11 cellular contexts compared by ENCODE assay signal in genomic region chr17:35539659-35540026, GRCh38. TPM values are rescaled to one million over a fixed set of nuclear protein-coding genes. Genes with fewer than 3 reads are reported as not detected.
DNase-seq lines count a peak whose midpoint lies in the region; ATAC-seq, FAIRE-seq and TF ChIP-seq lines count a peak whose summit lies in the region.
"Had no signal": no experiment of that assay in that cellular context is flagged by ENCODE, and none has a peak within 500 bp of the region (broad histone marks: within the 10 kb centered on the region; RNA-seq: fewer than 3 reads in every experiment).

No MANE protein-coding gene starts in this region.

- peaks cover 23% of the 10 kb centered on the region for H3K36me3 Mint-ChIP-seq in activated CD4-positive, alpha-beta memory T cell treated with anti-CD3 and anti-CD28 coated beads for 36 hours
- no peaks in the 10 kb centered on the region for H3K36me3 Mint-ChIP-seq in endodermal cell (ENCODE audit: low read depth)

- no TSS peak for BruUV-seq in HepG2 (replicated peaks; lab: Mats Ljungman, UMichigan)

- H3K23ac ChIP-seq in mesenchymal stem cell (ENCODE audit: low read length in 2 of 2): no peak overlapping the region

- DNase-seq in right lobe of liver: no peak
- DNase-seq in HepG2 (ENCODE audit: low spot score): no peak
- DNase-seq in activated CD4-positive, alpha-beta memory T cell treated with anti-CD3 and anti-CD28 coated beads for 36 hours: no peak
- no peak for DNase-seq in mesenchymal stem cell
- no peak for DNase-seq in endodermal cell

- peak overlapping the region; percentile 77 for H3K4me3 Mint-ChIP-seq in activated CD4-positive, alpha-beta memory T cell treated with anti-CD3 and anti-CD28 coated beads for 36 hours
- H3K4me3 Mint-ChIP-seq in endodermal cell: no peak overlapping the region

- H3K79me1 ChIP-seq in mesenchymal stem cell (replicated peaks; ENCODE audit: low read length, poor library complexity, severe bottlenecking): no peaks in the 10 kb centered on the region

- 0% methylated on average over 2 of the region's 5 CpGs for WGBS in right lobe of liver (ENCODE audit: insufficient coverage, low coverage, low lambda C conversion rate, missing lambda C conversion rate)
- 36% methylated on average over 5 of the region's 5 CpGs for WGBS in HepG2 (ENCODE audit: low lambda C conversion rate)
- WGBS in mesenchymal stem cell: 56% methylated on average over 4 of the region's 5 CpGs
- 62 to 65% methylated on average over 5 of the region's 5 CpGs for WGBS in endodermal cell (ENCODE audit: insufficient coverage in 1 of 2, insufficient read length in 1 of 2), 2 experiments

- intact Hi-C loops in right lobe of liver (cut with DNase I): loop anchor here in 1 of 2 donors (10.0 kb wide), 1 partner anchor 365 kb away; no protein-coding TSS in a partner anchor
- intact Hi-C loops in HepG2 (cut with micrococcal nuclease; ENCODE audit: unreplicated experiment): loop anchor here (1.0 to 10.0 kb wide), 2 partner anchors 227 to 1115 kb away; no protein-coding TSS in a partner anchor
- intact Hi-C loops in activated CD4-positive, alpha-beta memory T cell treated with anti-CD3 and anti-CD28 coated beads for 36 hours (cut with micrococcal nuclease): loop anchor here (1.0 to 5.0 kb wide), 9 partner anchors 39 to 557 kb away; partner anchors contain the start of genes AP2B1, LIG3, PEX12 and SLFN12

- H2AFZ ChIP-seq in HepG2 (ENCODE audit: low read length): no peak overlapping the region
- H2AFZ ChIP-seq in mesenchymal stem cell (ENCODE audit: low read depth, low read length): no peak overlapping the region

- H3K27ac Mint-ChIP-seq in activated CD4-positive, alpha-beta memory T cell treated with anti-CD3 and anti-CD28 coated beads for 36 hours: peak overlapping the region; percentile 97
- no peak overlapping the region for H3K27ac Mint-ChIP-seq in endodermal cell

- TF ChIP-seq EP300 in HepG2 (IDR thresholded peaks at IDR 0.05; ENCODE audit: low read depth in 2 of 2, low read length in 2 of 2) (no peak), HepG2 (CRISPR knock-in tag; IDR thresholded peaks at IDR 0.05; ENCODE audit: borderline replicate concordance) (no peak)

- H3K9me3 Mint-ChIP-seq in activated CD4-positive, alpha-beta memory T cell treated with anti-CD3 and anti-CD28 coated beads for 36 hours: no peaks in the 10 kb centered on the region
- no peaks in the 10 kb centered on the region for H3K9me3 Mint-ChIP-seq in endodermal cell

- CTCF ChIA-PET in HepG2 (lab: Yijun Ruan, JAX; ENCODE audit: low intra/inter-chr PET ratio, low total read pairs): interaction anchor here (1.3 to 1.8 kb wide), 2 partner anchors 227 to 1120 kb away, joined by 3 to 7 read pairs; no protein-coding TSS in a partner anchor
- CTCF ChIA-PET in activated CD4-positive, alpha-beta memory T cell treated with anti-CD3 and anti-CD28 coated beads for 36 hours (lab: Charles Lee): interaction anchor here (0.6 to 9.2 kb wide), 25 partner anchors 11 to 398 kb away, joined by 3 to 177 read pairs (median 4); partner anchors contain the start of genes AP2B1, NLE1, PEX12 and SLFN11

- H3K4me2 ChIP-seq in HepG2 (ENCODE audit: low read depth, low read length) (no peak overlapping the region), mesenchymal stem cell (ENCODE audit: low read length, poor library complexity, severe bottlenecking) (no peak overlapping the region)

- H4K8ac ChIP-seq in mesenchymal stem cell (ENCODE audit: low read length): no peak overlapping the region

- no peak overlapping the region for H2BK5ac ChIP-seq in mesenchymal stem cell (ENCODE audit: low read depth, low read length, poor library complexity, severe bottlenecking)

- no peak overlapping the region for H4K91ac ChIP-seq in mesenchymal stem cell (ENCODE audit: low read length)

- no peak overlapping the region for H2BK15ac ChIP-seq in mesenchymal stem cell (ENCODE audit: low read depth, poor library complexity, severe bottlenecking)

- peaks cover 0 to 18% (median 4%) of the 10 kb centered on the region in 4 donors for H3K4me1 ChIP-seq in right lobe of liver
- no peaks in the 10 kb centered on the region for H3K4me1 ChIP-seq in HepG2 (ENCODE audit: insufficient read depth, low read length)
- H3K4me1 ChIP-seq in mesenchymal stem cell (ENCODE audit: control insufficient read depth, insufficient read depth, low read depth, low read length): no peaks in the 10 kb centered on the region
- no peaks in the 10 kb centered on the region for H3K4me1 ChIP-seq in endodermal cell (ENCODE audit: control insufficient read depth, insufficient read depth, low read length)
- H3K4me1 ChIP-seq: Caco-2 had no signal

- in situ Hi-C loops in HepG2 (cut with HindIII; ENCODE audit: extremely low pct_ligation_motif_present, low pct_unique_long_range_greater_than_20kb): loop anchor here (5.0 to 25.0 kb wide), 3 partner anchors 227 to 1127 kb away; no protein-coding TSS in a partner anchor

- POLR2A ChIA-PET in HepG2 (lab: Yijun Ruan, JAX): no interaction called here
- POLR2A ChIA-PET in activated CD4-positive, alpha-beta memory T cell treated with anti-CD3 and anti-CD28 coated beads for 36 hours (lab: Charles Lee): interaction anchor here (0.7 to 3.9 kb wide), 7 partner anchors 28 to 297 kb away, joined by 3 to 33 read pairs (median 4); partner anchors contain the start of genes AP2B1, PEX12, SLFN11 and SLFN5

- H3K79me2 ChIP-seq in HepG2 (ENCODE audit: insufficient read depth, low read length): no peaks in the 10 kb centered on the region

- no peaks in the 10 kb centered on the region for H4K20me1 ChIP-seq in HepG2 (ENCODE audit: insufficient read depth, low read length)

- H3K4me3 ChIP-seq in right lobe of liver (no peak overlapping the region), HepG2 (replicated peaks in 1 of 3; ENCODE audit: insufficient read depth in 1 of 3, low read depth in 2 of 3, low read length in 3 of 3) (no peak overlapping the region), mesenchymal stem cell (ENCODE audit: insufficient read depth in 1 of 2, low read depth in 1 of 2, low read length in 2 of 2) (no peak overlapping the region), endodermal cell (ENCODE audit: low read length) (no peak overlapping the region)
- H3K4me3 ChIP-seq: cardiac muscle cell had no signal

- no peak overlapping the region for H3K14ac ChIP-seq in mesenchymal stem cell (ENCODE audit: low read length in 2 of 2)

- H3K18ac ChIP-seq in mesenchymal stem cell (ENCODE audit: low read depth in 1 of 2, low read length in 2 of 2): no peak overlapping the region

- H3K27me3 Mint-ChIP-seq in activated CD4-positive, alpha-beta memory T cell treated with anti-CD3 and anti-CD28 coated beads for 36 hours: no peaks in the 10 kb centered on the region
- peaks cover 4% of the 10 kb centered on the region for H3K27me3 Mint-ChIP-seq in endodermal cell (ENCODE audit: insufficient read depth)

- H2BK120ac ChIP-seq in mesenchymal stem cell (ENCODE audit: low read depth, low read length): no peak overlapping the region

- TF ChIP-seq POLR2A in right lobe of liver (IDR thresholded peaks at IDR 0.05): no peak
- no peak for TF ChIP-seq POLR2A in HepG2 (IDR thresholded peaks at IDR 0.05; ENCODE audit: insufficient read depth in 1 of 2, low read depth in 2 of 2, low read length in 2 of 2)

- TF ChIP-seq RAD21 in HepG2 (CRISPR knock-in tag; IDR thresholded peaks at IDR 0.05): no peak

- H3K27me3 ChIP-seq in right lobe of liver: no peaks in the 10 kb centered on the region
- 0 out of 5 replicates have a peak, but pooled peaks cover 0 to 3% of the 10 kb centered on the region in 2 experiments for H3K27me3 ChIP-seq in HepG2 (ENCODE audit: control insufficient read depth in 1 of 2, insufficient read depth in 2 of 2, low read length in 2 of 2)
- H3K27me3 ChIP-seq in mesenchymal stem cell (ENCODE audit: control insufficient read depth in 1 of 2, insufficient read depth in 1 of 2, low read length in 2 of 2): peaks cover 0 to 9% of the 10 kb centered on the region in 2 experiments
- H3K27me3 ChIP-seq in endodermal cell (ENCODE audit: control insufficient read depth, insufficient read depth, low read length, poor library complexity, severe bottlenecking): no peaks in the 10 kb centered on the region

- TF ChIP-seq CTCF in right lobe of liver (IDR thresholded peaks at IDR 0.05): no peak
- TF ChIP-seq CTCF in HepG2 (CRISPR knock-in tag; IDR thresholded peaks at IDR 0.05): no peak
- TF ChIP-seq CTCF in endodermal cell (conservative IDR thresholded peaks at IDR 0.05): no peak

- peak overlapping the region; percentile 5 to 73 (median 61) for H3K27ac ChIP-seq in right lobe of liver
- no peak overlapping the region for H3K27ac ChIP-seq in HepG2 (ENCODE audit: extremely low read length, insufficient read depth, low read length)
- no peak overlapping the region for H3K27ac ChIP-seq in mesenchymal stem cell (ENCODE audit: low read length, poor library complexity, severe bottlenecking)
- H3K27ac ChIP-seq in endodermal cell (ENCODE audit: low read depth, low read length): no peak overlapping the region
- H3K27ac ChIP-seq: cardiac muscle cell had no signal

- H2BK12ac ChIP-seq in mesenchymal stem cell (ENCODE audit: low read length in 2 of 2): no peak overlapping the region

- H3K9me3 ChIP-seq in right lobe of liver (no peaks in the 10 kb centered on the region), HepG2 (ENCODE audit: low read length) (no peaks in the 10 kb centered on the region), mesenchymal stem cell (ENCODE audit: control insufficient read depth, low read length) (no peaks in the 10 kb centered on the region), endodermal cell (ENCODE audit: control insufficient read depth, low read length) (no peaks in the 10 kb centered on the region)
- H3K9me3 ChIP-seq: Caco-2 had no signal

- H3K9ac ChIP-seq in HepG2 (ENCODE audit: insufficient read depth, low read depth, low read length) (no peak overlapping the region), mesenchymal stem cell (ENCODE audit: low read length) (peak overlapping the region; percentile 74), endodermal cell (ENCODE audit: extremely low read depth, low read length, poor library complexity, severe bottlenecking) (no peak overlapping the region)

- H2AK5ac ChIP-seq in mesenchymal stem cell (ENCODE audit: low read length, severe bottlenecking): no peak overlapping the region

- no peak for ATAC-seq in right lobe of liver
- ATAC-seq in HepG2: no peak
- ATAC-seq in GM18498 (IDR thresholded peaks at IDR 0.05; ENCODE audit: unreplicated experiment): no peak
- ATAC-seq in HG03520 (IDR thresholded peaks at IDR 0.05; ENCODE audit: unreplicated experiment): no peak
- no peak for ATAC-seq in GM21576 (IDR thresholded peaks at IDR 0.05; ENCODE audit: unreplicated experiment)

- no peaks in the 10 kb centered on the region for H3K36me3 ChIP-seq in right lobe of liver
- no peaks in the 10 kb centered on the region for H3K36me3 ChIP-seq in HepG2 (replicated peaks in 1 of 2; ENCODE audit: control insufficient read depth in 1 of 2, insufficient read depth in 2 of 2, low read length in 2 of 2)
- no peaks in the 10 kb centered on the region for H3K36me3 ChIP-seq in mesenchymal stem cell (ENCODE audit: control insufficient read depth in 1 of 2, insufficient read depth in 2 of 2, low read depth in 1 of 2, low read length in 2 of 2)
- H3K36me3 ChIP-seq in endodermal cell (ENCODE audit: control insufficient read depth, insufficient read depth, low read length): no peaks in the 10 kb centered on the region
- H3K36me3 ChIP-seq: cardiac muscle cell had no signal

- peaks cover 35% of the 10 kb centered on the region for H3K4me1 Mint-ChIP-seq in activated CD4-positive, alpha-beta memory T cell treated with anti-CD3 and anti-CD28 coated beads for 36 hours (ENCODE audit: low read depth)
- no peaks in the 10 kb centered on the region for H3K4me1 Mint-ChIP-seq in endodermal cell

- FAIRE-seq in HepG2 (lab: Jason Lieb, UNC): no peak

- no peak overlapping the region for H3K4ac ChIP-seq in mesenchymal stem cell (ENCODE audit: low read depth in 1 of 2, low read length in 2 of 2)

RNA-seq across cellular contexts. Expression of gene SLFN12L, which starts 2.2 kb away (rescaled TPM):
- 1 to 10 TPM in 1 of 6 experiments, under 1 TPM in 4, not detected in 1; 0.32 to 2.6 (median 0.69) TPM for total RNA-seq in right lobe of liver
- not detected in 2 replicates for total RNA-seq in HepG2 (2016; rRNA removed; fragmentation: Illumina TruSeq; extraction: Trizol)
- not detected in 2 replicates for total RNA-seq in HepG2 (2016; cell fraction: cytosol; rRNA removed; fragmentation: Illumina TruSeq; extraction: Trizol; ENCODE audit: low read depth)
- not detected in 2 replicates for total RNA-seq in HepG2 (2016; cell fraction: insoluble cytoplasmic fraction; rRNA removed; fragmentation: Illumina TruSeq; extraction: Trizol)
- total RNA-seq in HepG2 (2016; cell fraction: membrane; rRNA removed; fragmentation: Illumina TruSeq; extraction: Trizol): not detected in 2 replicates
- not detected in 2 replicates for total RNA-seq in HepG2 (2016; cell fraction: nucleus; rRNA removed; fragmentation: Illumina TruSeq; extraction: Trizol)
- not detected in 2 replicates for polyA plus RNA-seq in HepG2 (2011; rRNA removed)
- polyA plus RNA-seq in HepG2 (2011; cell fraction: cytosol; rRNA removed): not detected in 2 replicates
- not detected in 2 replicates for polyA plus RNA-seq in HepG2 (2011; cell fraction: nucleus; rRNA removed)
- polyA plus RNA-seq in HepG2 (2012): not detected in 2 replicates
- not detected in 2 replicates for polyA plus RNA-seq in HepG2 (2016; cell fraction: cytosol; fragmentation: Illumina TruSeq; extraction: Trizol; ENCODE audit: low read depth)
- not detected in 2 replicates for polyA plus RNA-seq in HepG2 (2016; cell fraction: insoluble cytoplasmic fraction; fragmentation: Illumina TruSeq; extraction: Trizol; ENCODE audit: low read depth)
- polyA plus RNA-seq in HepG2 (2016; cell fraction: membrane; fragmentation: Illumina TruSeq; extraction: Trizol; ENCODE audit: low read depth): not detected in 2 replicates
- not detected in 2 replicates for polyA plus RNA-seq in HepG2 (2016; cell fraction: nucleus; fragmentation: Illumina TruSeq; extraction: Trizol; ENCODE audit: insufficient read depth, low read depth)
- polyA minus RNA-seq in HepG2 (2011; rRNA and poly(A)+ RNA removed; ENCODE audit: low replicate concordance): 0.07 TPM in 1 of 2 replicates, not detected in the other
- not detected in 2 replicates for polyA minus RNA-seq in HepG2 (2011; cell fraction: cytosol; rRNA and poly(A)+ RNA removed)
- not detected in 2 replicates for polyA minus RNA-seq in HepG2 (2011; cell fraction: nucleus; rRNA and poly(A)+ RNA removed)
- total RNA-seq in activated CD4-positive, alpha-beta memory T cell treated with anti-CD3 and anti-CD28 coated beads for 36 hours: 10 to 100 TPM; 34.5 to 39.0 TPM
- polyA plus RNA-seq in mesenchymal stem cell (2013, experiment 1 of 2): not detected
- polyA plus RNA-seq in mesenchymal stem cell (2013, experiment 2 of 2): not detected
- not detected for total RNA-seq in endodermal cell
- not detected for polyA plus RNA-seq in endodermal cell (2013, experiment 1 of 2)
- polyA plus RNA-seq in endodermal cell (2013, experiment 2 of 2): not detected
- total RNA-seq: Caco-2, cardiac muscle cell, myocyte had no signal
- polyA plus RNA-seq: cardiac muscle cell had no signal

RNA-seq across cellular contexts. Expression of gene SLFN14, which starts 21.0 kb away (rescaled TPM):
- total RNA-seq in right lobe of liver: under 1 TPM in 2 of 6 experiments, not detected in 4; 0.12 to 0.42 TPM
- total RNA-seq in HepG2 (2016; rRNA removed; fragmentation: Illumina TruSeq; extraction: Trizol): not detected in 2 replicates
- total RNA-seq in HepG2 (2016; cell fraction: cytosol; rRNA removed; fragmentation: Illumina TruSeq; extraction: Trizol; ENCODE audit: low read depth): not detected in 2 replicates
- not detected in 2 replicates for total RNA-seq in HepG2 (2016; cell fraction: insoluble cytoplasmic fraction; rRNA removed; fragmentation: Illumina TruSeq; extraction: Trizol)
- not detected in 2 replicates for total RNA-seq in HepG2 (2016; cell fraction: membrane; rRNA removed; fragmentation: Illumina TruSeq; extraction: Trizol)
- not detected in 2 replicates for total RNA-seq in HepG2 (2016; cell fraction: nucleus; rRNA removed; fragmentation: Illumina TruSeq; extraction: Trizol)
- polyA plus RNA-seq in HepG2 (2011; rRNA removed): not detected in 2 replicates
- polyA plus RNA-seq in HepG2 (2011; cell fraction: cytosol; rRNA removed): not detected in 2 replicates
- not detected in 2 replicates for polyA plus RNA-seq in HepG2 (2011; cell fraction: nucleus; rRNA removed)
- not detected in 2 replicates for polyA plus RNA-seq in HepG2 (2012)
- polyA plus RNA-seq in HepG2 (2016; cell fraction: cytosol; fragmentation: Illumina TruSeq; extraction: Trizol; ENCODE audit: low read depth): not detected in 2 replicates
- polyA plus RNA-seq in HepG2 (2016; cell fraction: insoluble cytoplasmic fraction; fragmentation: Illumina TruSeq; extraction: Trizol; ENCODE audit: low read depth): not detected in 2 replicates
- not detected in 2 replicates for polyA plus RNA-seq in HepG2 (2016; cell fraction: membrane; fragmentation: Illumina TruSeq; extraction: Trizol; ENCODE audit: low read depth)
- polyA plus RNA-seq in HepG2 (2016; cell fraction: nucleus; fragmentation: Illumina TruSeq; extraction: Trizol; ENCODE audit: insufficient read depth, low read depth): not detected in 2 replicates
- polyA minus RNA-seq in HepG2 (2011; rRNA and poly(A)+ RNA removed; ENCODE audit: low replicate concordance): not detected in 2 replicates
- not detected in 2 replicates for polyA minus RNA-seq in HepG2 (2011; cell fraction: cytosol; rRNA and poly(A)+ RNA removed)
- polyA minus RNA-seq in HepG2 (2011; cell fraction: nucleus; rRNA and poly(A)+ RNA removed): not detected in 2 replicates
- total RNA-seq in activated CD4-positive, alpha-beta memory T cell treated with anti-CD3 and anti-CD28 coated beads for 36 hours: not detected
- polyA plus RNA-seq in mesenchymal stem cell (2013, experiment 1 of 2): not detected
- not detected for polyA plus RNA-seq in mesenchymal stem cell (2013, experiment 2 of 2)
- not detected for total RNA-seq in endodermal cell
- polyA plus RNA-seq in endodermal cell (2013, experiment 1 of 2): not detected
- polyA plus RNA-seq in endodermal cell (2013, experiment 2 of 2): not detected
- total RNA-seq: Caco-2, myocyte had no signal

RNA-seq across cellular contexts. Expression of gene PEX12, which starts 38.7 kb away (rescaled TPM):
- total RNA-seq in right lobe of liver (1 to 10 TPM; 2.9 to 6.4 (median 4.3) TPM), HepG2 (2016; rRNA removed; fragmentation: Illumina TruSeq; extraction: Trizol) (4.3 and 5.1 TPM in 2 replicates), endodermal cell (1 to 10 TPM; 4.0 to 4.8 TPM)
- 1.0 and 1.1 TPM in 2 replicates for total RNA-seq in HepG2 (2016; cell fraction: cytosol; rRNA removed; fragmentation: Illumina TruSeq; extraction: Trizol; ENCODE audit: low read depth)
- 4.9 and 5.4 TPM in 2 replicates for total RNA-seq in HepG2 (2016; cell fraction: insoluble cytoplasmic fraction; rRNA removed; fragmentation: Illumina TruSeq; extraction: Trizol)
- total RNA-seq in HepG2 (2016; cell fraction: membrane; rRNA removed; fragmentation: Illumina TruSeq; extraction: Trizol): 3.0 TPM in 2 replicates
- 4.8 and 5.4 TPM in 2 replicates for total RNA-seq in HepG2 (2016; cell fraction: nucleus; rRNA removed; fragmentation: Illumina TruSeq; extraction: Trizol)
- polyA plus RNA-seq in HepG2 (2011; rRNA removed): 10.5 and 11.9 TPM in 2 replicates
- 8.0 and 10.7 TPM in 2 replicates for polyA plus RNA-seq in HepG2 (2011; cell fraction: cytosol; rRNA removed)
- polyA plus RNA-seq in HepG2 (2011; cell fraction: nucleus; rRNA removed): 2.6 and 4.6 TPM in 2 replicates
- polyA plus RNA-seq in HepG2 (2012): 6.1 and 7.2 TPM in 2 replicates
- polyA plus RNA-seq in HepG2 (2016; cell fraction: cytosol; fragmentation: Illumina TruSeq; extraction: Trizol; ENCODE audit: low read depth): 0.52 and 0.57 TPM in 2 replicates
- polyA plus RNA-seq in HepG2 (2016; cell fraction: insoluble cytoplasmic fraction; fragmentation: Illumina TruSeq; extraction: Trizol; ENCODE audit: low read depth): 4.6 and 5.5 TPM in 2 replicates
- 1.3 and 1.6 TPM in 2 replicates for polyA plus RNA-seq in HepG2 (2016; cell fraction: membrane; fragmentation: Illumina TruSeq; extraction: Trizol; ENCODE audit: low read depth)
- 6.0 and 6.5 TPM in 2 replicates for polyA plus RNA-seq in HepG2 (2016; cell fraction: nucleus; fragmentation: Illumina TruSeq; extraction: Trizol; ENCODE audit: insufficient read depth, low read depth)
- polyA minus RNA-seq in HepG2 (2011; rRNA and poly(A)+ RNA removed; ENCODE audit: low replicate concordance): 17.7 and 20.0 TPM in 2 replicates
- 5.1 and 8.0 TPM in 2 replicates for polyA minus RNA-seq in HepG2 (2011; cell fraction: cytosol; rRNA and poly(A)+ RNA removed)
- 5.7 and 6.6 TPM in 2 replicates for polyA minus RNA-seq in HepG2 (2011; cell fraction: nucleus; rRNA and poly(A)+ RNA removed)
- total RNA-seq in activated CD4-positive, alpha-beta memory T cell treated with anti-CD3 and anti-CD28 coated beads for 36 hours: 1 to 10 TPM; 4.9 to 6.0 TPM
- 3.7 TPM for polyA plus RNA-seq in mesenchymal stem cell (2013, experiment 1 of 2)
- polyA plus RNA-seq in mesenchymal stem cell (2013, experiment 2 of 2): 3.8 TPM
- polyA plus RNA-seq in endodermal cell (2013, experiment 1 of 2): 6.7 TPM
- polyA plus RNA-seq in endodermal cell (2013, experiment 2 of 2): 5.6 TPM

RNA-seq across cellular contexts. Expression of gene AP2B1, which starts 47.5 kb away (rescaled TPM):
- total RNA-seq in right lobe of liver (10 to 100 TPM; 33.8 to 62.7 (median 40.8) TPM), HepG2 (2016; rRNA removed; fragmentation: Illumina TruSeq; extraction: Trizol) (23.8 and 58.4 TPM in 2 replicates), endodermal cell (100 to 1,000 TPM; 255 to 258 TPM)
- 7.7 and 8.3 TPM in 2 replicates for total RNA-seq in HepG2 (2016; cell fraction: cytosol; rRNA removed; fragmentation: Illumina TruSeq; extraction: Trizol; ENCODE audit: low read depth)
- 21.9 and 55.7 TPM in 2 replicates for total RNA-seq in HepG2 (2016; cell fraction: insoluble cytoplasmic fraction; rRNA removed; fragmentation: Illumina TruSeq; extraction: Trizol)
- total RNA-seq in HepG2 (2016; cell fraction: membrane; rRNA removed; fragmentation: Illumina TruSeq; extraction: Trizol): 24.9 and 27.8 TPM in 2 replicates
- total RNA-seq in HepG2 (2016; cell fraction: nucleus; rRNA removed; fragmentation: Illumina TruSeq; extraction: Trizol): 35.0 and 35.8 TPM in 2 replicates
- 67.4 and 71.3 TPM in 2 replicates for polyA plus RNA-seq in HepG2 (2011; rRNA removed)
- 55.0 and 79.8 TPM in 2 replicates for polyA plus RNA-seq in HepG2 (2011; cell fraction: cytosol; rRNA removed)
- polyA plus RNA-seq in HepG2 (2011; cell fraction: nucleus; rRNA removed): 30.8 and 37.5 TPM in 2 replicates
- polyA plus RNA-seq in HepG2 (2012): 71.1 and 87.3 TPM in 2 replicates
- polyA plus RNA-seq in HepG2 (2016; cell fraction: cytosol; fragmentation: Illumina TruSeq; extraction: Trizol; ENCODE audit: low read depth): 9.1 and 11.2 TPM in 2 replicates
- polyA plus RNA-seq in HepG2 (2016; cell fraction: insoluble cytoplasmic fraction; fragmentation: Illumina TruSeq; extraction: Trizol; ENCODE audit: low read depth): 61.8 and 69.1 TPM in 2 replicates
- 20.2 and 25.9 TPM in 2 replicates for polyA plus RNA-seq in HepG2 (2016; cell fraction: membrane; fragmentation: Illumina TruSeq; extraction: Trizol; ENCODE audit: low read depth)
- polyA plus RNA-seq in HepG2 (2016; cell fraction: nucleus; fragmentation: Illumina TruSeq; extraction: Trizol; ENCODE audit: insufficient read depth, low read depth): 31.8 and 34.7 TPM in 2 replicates
- 118 and 224 TPM in 2 replicates for polyA minus RNA-seq in HepG2 (2011; rRNA and poly(A)+ RNA removed; ENCODE audit: low replicate concordance)
- polyA minus RNA-seq in HepG2 (2011; cell fraction: cytosol; rRNA and poly(A)+ RNA removed): 78.8 and 101 TPM in 2 replicates
- polyA minus RNA-seq in HepG2 (2011; cell fraction: nucleus; rRNA and poly(A)+ RNA removed): 59.2 and 75.5 TPM in 2 replicates
- total RNA-seq in activated CD4-positive, alpha-beta memory T cell treated with anti-CD3 and anti-CD28 coated beads for 36 hours: 100 to 1,000 TPM; 187 to 192 TPM
- polyA plus RNA-seq in mesenchymal stem cell (2013, experiment 1 of 2): 89.1 TPM
- 88.9 TPM for polyA plus RNA-seq in mesenchymal stem cell (2013, experiment 2 of 2)
- polyA plus RNA-seq in endodermal cell (2013, experiment 1 of 2): 150 TPM
- polyA plus RNA-seq in endodermal cell (2013, experiment 2 of 2): 143 TPM

Comparison
In these comparisons a context has a peak if more than half of its experiments do, and no peak if none do; other contexts are left out.
1. H3K27ac ChIP-seq: peak in right lobe of liver (3 of 3); none in HepG2 (single experiment), mesenchymal stem cell (single experiment) and endodermal cell (single experiment).
2. RNA of gene SLFN12L, which starts 2.2 kb away (total RNA-seq): 34.5 to 39.0 TPM in activated CD4-positive, alpha-beta memory T cell treated with anti-CD3 and anti-CD28 coated beads for 36 hours; 0.32 to 2.6 TPM in right lobe of liver, not detected in HepG2 and not detected in endodermal cell; every median in the first group is over 4 times any median in the second.